Comparison of ENCODE assay signal across 13 cellular contexts in the genomic region with DNA sequence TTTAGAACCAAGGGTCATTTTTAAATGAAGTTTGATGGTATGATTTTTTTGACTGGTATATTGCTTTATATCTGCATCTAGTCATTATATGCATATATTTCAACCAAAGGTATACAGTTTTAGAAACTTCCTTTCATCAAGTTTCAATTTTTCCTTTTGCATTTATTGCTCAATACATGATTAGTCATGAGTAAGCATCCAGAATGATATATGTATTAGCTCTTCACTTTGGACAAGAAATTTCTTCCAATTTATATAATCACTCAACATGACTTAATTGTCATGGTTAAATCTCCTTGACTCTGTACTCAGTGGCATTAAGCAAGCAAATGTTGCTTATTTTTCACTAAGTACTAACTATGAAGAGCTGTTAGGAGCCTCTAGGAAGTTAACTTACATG.
DNase-seq lines count a peak whose midpoint lies in the region; ATAC-seq, FAIRE-seq and TF ChIP-seq lines count a peak whose summit lies in the region.
"Had no signal": no experiment of that assay in that cellular context is flagged by ENCODE, and none has a peak within 500 bp of the region (broad histone marks: within the 10 kb centered on the region; RNA-seq: fewer than 3 reads in every experiment).

No MANE protein-coding gene starts in this region.

- intact Hi-C loops in HepG2 (cut with micrococcal nuclease; ENCODE audit: unreplicated experiment) = no loop called here
- intact Hi-C loops in right lobe of liver (cut with DNase I) = no loop called here
- intact Hi-C loops in K562 (cut with micrococcal nuclease) = loop anchor here (2.0 to 5.0 kb wide), 5 partner anchors 39 to 124 kb away; a partner anchor contains a TSS

- DNase-seq in HepG2 (ENCODE audit: low spot score) (no peak), right lobe of liver (no peak), K562 (ENCODE audit: extremely low read depth in 1 of 4, low spot score in 3 of 4) (no peak), iris pigment epithelial cell (ENCODE audit: low read depth) (peak; percentile 6), NCI-H2107 (lab: John Stamatoyannopoulos, UW) (no peak), NCI-H1930 (lab: John Stamatoyannopoulos, UW) (no peak)
- DNase-seq: ACHN; CD4-positive, alpha-beta T cell; DMS79 had no signal

- H3K36me3 ChIP-seq in HepG2 (replicated peaks in 1 of 2; ENCODE audit: control insufficient read depth in 1 of 2, insufficient read depth in 2 of 2, low read length in 2 of 2) = no peaks in the 10 kb centered on the region
- H3K36me3 ChIP-seq in right lobe of liver = no peaks in the 10 kb centered on the region
- no peaks in the 10 kb centered on the region; the same call in 2 of the 3 replicates for H3K36me3 ChIP-seq in K562 (ENCODE audit: control insufficient read depth, insufficient read depth, low read length)
- H3K36me3 ChIP-seq: BLaER1 treated with 17β-estradiol and CSF1 and Interleukin-3, amounts not matched to agents 10 nM and 100 nM had no signal

- FAIRE-seq in HepG2 (lab: Jason Lieb, UNC) = no peak
- no peak for FAIRE-seq in K562 (lab: Jason Lieb, UNC)
- FAIRE-seq: GM12878, H54 had no signal

- no TSS peak for BruUV-seq in HepG2 (replicated peaks; lab: Mats Ljungman, UMichigan)
- no TSS peak for BruUV-seq in K562 (replicated peaks; lab: Mats Ljungman, UMichigan)

- no peak overlapping the region for H3K4me3 ChIP-seq in HepG2 (replicated peaks in 1 of 3; ENCODE audit: insufficient read depth in 1 of 3, low read depth in 2 of 3, low read length in 3 of 3)
- no peak overlapping the region for H3K4me3 ChIP-seq in right lobe of liver
- no peak overlapping the region for H3K4me3 ChIP-seq in K562
- H3K4me3 ChIP-seq: BLaER1 treated with 17β-estradiol and CSF1 and Interleukin-3, amounts not matched to agents 10 nM and 100 nM; GM12878 had no signal

- TF ChIP-seq EP300 in HepG2 (IDR thresholded peaks at IDR 0.05; ENCODE audit: low read depth in 2 of 2, low read length in 2 of 2) = no peak
- no peak for TF ChIP-seq EP300 in HepG2 (CRISPR knock-in tag; IDR thresholded peaks at IDR 0.05; ENCODE audit: borderline replicate concordance)
- TF ChIP-seq EP300 in K562 (IDR thresholded peaks at IDR 0.05; ENCODE audit: low read length) = no peak

- ATAC-seq in HepG2 (no peak), right lobe of liver (no peak), K562 (no peak), GM19455 (IDR thresholded peaks at IDR 0.05; ENCODE audit: unreplicated experiment) (no peak)
- ATAC-seq: GM12878 had no signal

- H3K4me1 ChIP-seq in HepG2 (ENCODE audit: insufficient read depth, low read length) (no peaks in the 10 kb centered on the region), right lobe of liver (no peaks in the 10 kb centered on the region), K562 (replicated peaks in 1 of 2; ENCODE audit: control insufficient read depth in 2 of 2, insufficient read depth in 2 of 2, low read length in 2 of 2) (peaks cover 4 to 75% of the 10 kb centered on the region in 2 experiments)
- H3K4me1 ChIP-seq: BLaER1 treated with 17β-estradiol and CSF1 and Interleukin-3, amounts not matched to agents 10 nM and 100 nM had no signal

- H3K9me1 ChIP-seq in K562 (ENCODE audit: control insufficient read depth, insufficient read depth, low read length) = no peaks in the 10 kb centered on the region

- no peak for TF ChIP-seq CTCF in HepG2 (CRISPR knock-in tag; IDR thresholded peaks at IDR 0.05)
- TF ChIP-seq CTCF in right lobe of liver (IDR thresholded peaks at IDR 0.05) = no peak
- no peak for TF ChIP-seq CTCF in K562 (IDR thresholded peaks at IDR 0.05 in 2 of 3, conservative IDR thresholded peaks at IDR 0.05 in 1 of 3; ENCODE audit: insufficient read depth in 2 of 3, low read depth in 1 of 3, low read length in 3 of 3)

- in situ Hi-C loops in HepG2 (cut with HindIII; ENCODE audit: extremely low pct_ligation_motif_present, low pct_unique_long_range_greater_than_20kb) = no loop called here
- in situ Hi-C loops in K562 (cut with MboI) = no loop called here

- POLR2A ChIA-PET in HepG2 (lab: Yijun Ruan, JAX) = no interaction called here
- POLR2A ChIA-PET in K562 (lab: Yijun Ruan, JAX) = interaction anchor here (1.6 kb wide), 1 partner anchor 8 kb away, joined by 4 read pairs; no protein-coding TSS in a partner anchor

- H3K9me3 ChIP-seq in HepG2 (ENCODE audit: low read length) (no peaks in the 10 kb centered on the region), right lobe of liver (no peaks in the 10 kb centered on the region), K562 (replicated peaks; ENCODE audit: control insufficient read depth, insufficient read depth, low read depth, low read length) (no peaks in the 10 kb centered on the region)
- H3K9me3 ChIP-seq: BLaER1 treated with 17β-estradiol and CSF1 and Interleukin-3, amounts not matched to agents 10 nM and 100 nM had no signal

- no peaks in the 10 kb centered on the region for H3K79me2 ChIP-seq in HepG2 (ENCODE audit: insufficient read depth, low read length)
- peaks cover 77% of the 10 kb centered on the region for H3K79me2 ChIP-seq in K562 (ENCODE audit: control insufficient read depth, insufficient read depth, low read length)

- TF ChIP-seq POLR2A in HepG2 (IDR thresholded peaks at IDR 0.05; ENCODE audit: insufficient read depth in 1 of 2, low read depth in 2 of 2, low read length in 2 of 2) (no peak), right lobe of liver (IDR thresholded peaks at IDR 0.05) (no peak), K562 (conservative IDR thresholded peaks at IDR 0.05) (no peak)

- H3K4me2 ChIP-seq in HepG2 (ENCODE audit: low read depth, low read length) (no peak overlapping the region), K562 (ENCODE audit: insufficient read depth, low read length) (no peak overlapping the region)
- H3K4me2 ChIP-seq: BLaER1 treated with 17β-estradiol and CSF1 and Interleukin-3, amounts not matched to agents 10 nM and 100 nM had no signal

- H3K9ac ChIP-seq in HepG2 (ENCODE audit: insufficient read depth, low read depth, low read length) (no peak overlapping the region), K562 (ENCODE audit: insufficient read depth in 1 of 2, low read depth in 2 of 2, low read length in 2 of 2) (peak overlapping the region in 1 of 2 experiments; percentile 73; a peak in 1 of 4 replicates)
- H3K9ac ChIP-seq: BLaER1 treated with 17β-estradiol and CSF1 and Interleukin-3, amounts not matched to agents 10 nM and 100 nM had no signal

- CTCF ChIA-PET in HepG2 (lab: Yijun Ruan, JAX; ENCODE audit: low intra/inter-chr PET ratio, low total read pairs) = no interaction called here
- CTCF ChIA-PET in K562 (lab: Yijun Ruan, JAX; ENCODE audit: low intra/inter-chr PET ratio) = no interaction called here

- H4K20me1 ChIP-seq in HepG2 (ENCODE audit: insufficient read depth, low read length) (no peaks in the 10 kb centered on the region), K562 (replicated peaks; ENCODE audit: control insufficient read depth, insufficient read depth, low read length) (no peaks in the 10 kb centered on the region)
- H4K20me1 ChIP-seq: BLaER1 treated with 17β-estradiol and CSF1 and Interleukin-3, amounts not matched to agents 10 nM and 100 nM had no signal

- H3K27me3 ChIP-seq in HepG2 (ENCODE audit: control insufficient read depth in 1 of 2, insufficient read depth in 2 of 2, low read length in 2 of 2) (no peaks in the 10 kb centered on the region), right lobe of liver (no peaks in the 10 kb centered on the region), K562 (ENCODE audit: control insufficient read depth in 2 of 2, insufficient read depth in 2 of 2, low read length in 2 of 2) (no peaks in the 10 kb centered on the region)
- H3K27me3 ChIP-seq: BLaER1 treated with 17β-estradiol and CSF1 and Interleukin-3, amounts not matched to agents 10 nM and 100 nM had no signal

- H3K27ac ChIP-seq in HepG2 (ENCODE audit: extremely low read length, insufficient read depth, low read length) (no peak overlapping the region), right lobe of liver (no peak overlapping the region), K562 (ENCODE audit: extremely low read depth, low read depth, low read length) (peak overlapping the region; percentile 88; the same call in 2 of the 3 replicates)
- H3K27ac ChIP-seq: BLaER1 treated with 17β-estradiol and CSF1 and Interleukin-3, amounts not matched to agents 10 nM and 100 nM had no signal

- TF ChIP-seq RAD21 in HepG2 (CRISPR knock-in tag; IDR thresholded peaks at IDR 0.05) (no peak), K562 (CRISPR knock-in tag; conservative IDR thresholded peaks at IDR 0.05 in 1 of 2, IDR thresholded peaks at IDR 0.05 in 1 of 2) (no peak)

- no peak overlapping the region for H2AFZ ChIP-seq in HepG2 (ENCODE audit: low read length)
- no peak overlapping the region for H2AFZ ChIP-seq in K562 (ENCODE audit: low read depth, low read length)

TF ChIP-seq in HepG2, 621 proteins besides CTCF, POLR2A, EP300 and RAD21 (continues in another document):
- TF ChIP-seq CEBPB (IDR thresholded peaks at IDR 0.05; ENCODE audit: borderline replicate concordance, low read depth, low read length) = peak; percentile 39; the same call in 1 of the 2 replicates
- TF ChIP-seq, protein P1, sequence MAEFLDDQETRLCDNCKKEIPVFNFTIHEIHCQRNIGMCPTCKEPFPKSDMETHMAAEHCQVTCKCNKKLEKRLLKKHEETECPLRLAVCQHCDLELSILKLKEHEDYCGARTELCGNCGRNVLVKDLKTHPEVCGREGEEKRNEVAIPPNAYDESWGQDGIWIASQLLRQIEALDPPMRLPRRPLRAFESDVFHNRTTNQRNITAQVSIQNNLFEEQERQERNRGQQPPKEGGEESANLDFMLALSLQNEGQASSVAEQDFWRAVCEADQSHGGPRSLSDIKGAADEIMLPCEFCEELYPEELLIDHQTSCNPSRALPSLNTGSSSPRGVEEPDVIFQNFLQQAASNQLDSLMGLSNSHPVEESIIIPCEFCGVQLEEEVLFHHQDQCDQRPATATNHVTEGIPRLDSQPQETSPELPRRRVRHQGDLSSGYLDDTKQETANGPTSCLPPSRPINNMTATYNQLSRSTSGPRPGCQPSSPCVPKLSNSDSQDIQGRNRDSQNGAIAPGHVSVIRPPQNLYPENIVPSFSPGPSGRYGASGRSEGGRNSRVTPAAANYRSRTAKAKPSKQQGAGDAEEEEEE (CRISPR knock-in tag; IDR thresholded peaks at IDR 0.05; ENCODE audit: borderline replicate concordance) = no peak

TF ChIP-seq in K562, 482 proteins besides CTCF, POLR2A, EP300 and RAD21 (continues in another document):
- TF ChIP-seq, protein P2, sequence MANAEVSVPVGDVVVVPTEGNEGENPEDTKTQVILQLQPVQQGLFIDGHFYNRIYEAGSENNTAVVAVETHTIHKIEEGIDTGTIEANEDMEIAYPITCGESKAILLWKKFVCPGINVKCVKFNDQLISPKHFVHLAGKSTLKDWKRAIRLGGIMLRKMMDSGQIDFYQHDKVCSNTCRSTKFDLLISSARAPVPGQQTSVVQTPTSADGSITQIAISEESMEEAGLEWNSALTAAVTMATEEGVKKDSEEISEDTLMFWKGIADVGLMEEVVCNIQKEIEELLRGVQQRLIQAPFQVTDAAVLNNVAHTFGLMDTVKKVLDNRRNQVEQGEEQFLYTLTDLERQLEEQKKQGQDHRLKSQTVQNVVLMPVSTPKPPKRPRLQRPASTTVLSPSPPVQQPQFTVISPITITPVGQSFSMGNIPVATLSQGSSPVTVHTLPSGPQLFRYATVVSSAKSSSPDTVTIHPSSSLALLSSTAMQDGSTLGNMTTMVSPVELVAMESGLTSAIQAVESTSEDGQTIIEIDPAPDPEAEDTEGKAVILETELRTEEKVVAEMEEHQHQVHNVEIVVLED (CRISPR knock-in tag; IDR thresholded peaks at IDR 0.05) = no peak
